ENCODE assay signal across 8 cellular contexts in the genomic region with DNA sequence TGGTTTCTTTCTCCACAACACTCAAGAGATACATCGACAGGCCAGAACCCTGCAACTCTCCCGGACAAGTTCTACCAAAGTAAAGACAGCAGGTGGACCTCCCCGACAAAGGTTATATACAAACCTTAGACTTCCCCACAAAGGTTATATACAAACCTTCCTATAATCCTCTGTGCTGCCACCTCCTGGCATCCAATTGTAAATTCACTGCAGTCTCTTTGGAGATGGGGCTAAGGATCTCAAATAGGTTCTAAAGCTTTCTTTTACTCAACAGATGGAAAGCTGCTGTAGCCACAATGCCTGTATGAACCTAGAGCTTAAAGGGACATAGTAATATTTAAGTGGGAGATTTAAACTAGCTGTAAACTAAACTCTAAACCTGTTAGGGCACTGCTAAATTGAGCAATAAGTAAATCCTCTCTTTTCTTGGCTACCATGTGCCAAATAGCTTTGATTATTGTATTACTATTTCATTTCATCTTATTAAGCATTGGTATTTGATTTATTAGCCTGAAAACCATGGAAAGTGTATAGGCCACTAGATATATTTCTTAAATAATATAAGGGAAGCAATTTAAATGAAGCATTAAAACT. TPM values are rescaled to one million over a fixed set of nuclear protein-coding genes. Genes with fewer than 3 reads are reported as not detected.
A peak's percentile ranks its signal among the peaks of the same experiment; 100 is the strongest.
DNase-seq lines count a peak whose midpoint lies in the region; ATAC-seq and TF ChIP-seq lines count a peak whose summit lies in the region.

No MANE protein-coding gene starts in this region.

- ATAC-seq in GM18909 (IDR thresholded peaks at IDR 0.05; ENCODE audit: poor library complexity, unreplicated experiment): peak; percentile 87
- ATAC-seq in HG03097 (IDR thresholded peaks at IDR 0.05; ENCODE audit: low FRiP score, unreplicated experiment): peak; percentile 64

- peak; percentile 66 for TF ChIP-seq CTCF in foreskin fibroblast (IDR thresholded peaks at IDR 0.05; ENCODE audit: low read depth, low read length)
- TF ChIP-seq CTCF in smooth muscle cell (IDR thresholded peaks at IDR 0.05; ENCODE audit: borderline replicate concordance, insufficient read depth, poor library complexity, severe bottlenecking): peak; percentile 60

- H3K9ac ChIP-seq in smooth muscle cell (ENCODE audit: low read depth): no peak overlapping the region

- H4K20me1 ChIP-seq in smooth muscle cell (ENCODE audit: low read depth): no peaks in the 10 kb centered on the region

- no peak overlapping the region for H3K4me2 ChIP-seq in smooth muscle cell

- no peaks in the 10 kb centered on the region for H3K36me3 ChIP-seq in smooth muscle cell (ENCODE audit: low read depth)

- H3K4me1 ChIP-seq in smooth muscle cell (ENCODE audit: low read depth): no peaks in the 10 kb centered on the region

- H2AFZ ChIP-seq in smooth muscle cell (ENCODE audit: low read depth): no peak overlapping the region

- H3K9me3 ChIP-seq in smooth muscle cell (replicated peaks; ENCODE audit: low read depth): no peaks in the 10 kb centered on the region

- WGBS in smooth muscle cell (ENCODE audit: low lambda C conversion rate): 36% methylated on average over 3 of the region's 3 CpGs

- no peak overlapping the region for H3K4me3 ChIP-seq in foreskin fibroblast (ENCODE audit: low read depth in 1 of 2, low read length in 2 of 2)
- no peak overlapping the region for H3K4me3 ChIP-seq in smooth muscle cell

- no peaks in the 10 kb centered on the region for H3K27me3 ChIP-seq in smooth muscle cell (ENCODE audit: low read depth)

- peak; percentile 60 for DNase-seq in D341Med (ENCODE audit: low spot score)
- peak; percentile 46 for DNase-seq in NCI-H69 (lab: John Stamatoyannopoulos, UW)
- peak; percentile 30 for DNase-seq in activated T-cell treated with anti-CD3 and anti-CD28 coated beads, Interleukin-2, amount 50 U/mL, for 1 hour
- peak; percentile 32 to 78 for DNase-seq in foreskin fibroblast
- no peak for DNase-seq in smooth muscle cell (lab: John Stamatoyannopoulos, UW; ENCODE audit: unreplicated experiment)
- DNase-seq in mucosa of gallbladder (ENCODE audit: low spot score): no peak

- H3F3A ChIP-seq in smooth muscle cell (ENCODE audit: low read depth): no peaks in the 10 kb centered on the region

- no peak overlapping the region for H3K27ac ChIP-seq in smooth muscle cell (ENCODE audit: low read depth)

- H3K79me2 ChIP-seq in smooth muscle cell (ENCODE audit: low read depth): no peaks in the 10 kb centered on the region

RNA-seq across cellular contexts. Expression of gene MREG, which starts 9.8 kb away (rescaled TPM):
- total RNA-seq in smooth muscle cell (5.5 and 5.7 TPM in 2 replicates), mucosa of gallbladder (9.2 TPM)
- 1.8 and 2.3 TPM in 2 replicates for polyA plus RNA-seq in smooth muscle cell

RNA-seq across cellular contexts. Expression of gene PECR, which starts 58.5 kb away (rescaled TPM):
- total RNA-seq in smooth muscle cell: 4.8 and 8.4 TPM in 2 replicates
- 3.9 and 10.0 TPM in 2 replicates for polyA plus RNA-seq in smooth muscle cell
- 33.7 TPM for total RNA-seq in mucosa of gallbladder

RNA-seq across cellular contexts. Expression of gene TMEM169, which starts 58.6 kb away (rescaled TPM):
- 3.6 and 5.7 TPM in 2 replicates for total RNA-seq in smooth muscle cell
- 5.7 and 6.3 TPM in 2 replicates for polyA plus RNA-seq in smooth muscle cell
- 7.3 TPM for total RNA-seq in mucosa of gallbladder

Comparison
In these comparisons a context has a peak if more than half of its experiments do, and no peak if none do; other contexts are left out.
1. DNase-seq: peak in D341Med (single experiment), NCI-H69 (single experiment), activated T-cell treated with anti-CD3 and anti-CD28 coated beads, Interleukin-2, amount 50 U/mL, for 1 hour (single experiment) and foreskin fibroblast (2 of 2); none in smooth muscle cell (single experiment) and mucosa of gallbladder (single experiment).